Comparison of ENCODE assay signal across 15 cellular contexts in genomic region chr16:81263470-81264200, GRCh38. TPM values are rescaled to one million over a fixed set of nuclear protein-coding genes. Genes with fewer than 3 reads are reported as not detected.
DNase-seq lines count a peak whose midpoint lies in the region; ATAC-seq, FAIRE-seq and TF ChIP-seq lines count a peak whose summit lies in the region.
"Had no signal": no experiment of that assay in that cellular context is flagged by ENCODE, and none has a peak within 500 bp of the region (broad histone marks: within the 10 kb centered on the region; RNA-seq: fewer than 3 reads in every experiment).

No MANE protein-coding gene starts in this region.

- no TSS peak for BruUV-seq in OCI-LY7 (replicated peaks; lab: Mats Ljungman, UMichigan)

- H3K9me3 Mint-ChIP-seq in activated naive CD8-positive, alpha-beta T cell treated with anti-CD3 and anti-CD28 coated beads for 36 hours = no peaks in the 10 kb centered on the region
- H3K9me3 Mint-ChIP-seq in CD4-positive, alpha-beta T cell = no peaks in the 10 kb centered on the region
- H3K9me3 Mint-ChIP-seq: T-helper 1 cell treated with Interleukin-12 subunit alpha and Interleukin-12 subunit beta and Interleukin-4 antibody, amounts not matched to agents 30 μg/mL and 1 μg/mL, for 36 hours had no signal

- H3K79me2 ChIP-seq in OCI-LY7 (ENCODE audit: insufficient read depth, low read depth, low read length) = no peaks in the 10 kb centered on the region

- H3K36me3 ChIP-seq in BE2C (no peaks in the 10 kb centered on the region), OCI-LY7 (ENCODE audit: insufficient read depth, low read length) (no peaks in the 10 kb centered on the region), muscle layer of colon (ENCODE audit: insufficient read depth, low read length) (no peaks in the 10 kb centered on the region)

- no peak overlapping the region for H3K9ac ChIP-seq in muscle layer of colon (ENCODE audit: low read length)

- no peak overlapping the region for H3K4me2 ChIP-seq in OCI-LY7 (ENCODE audit: low read length)

- no peaks in the 10 kb centered on the region for H3K9me2 ChIP-seq in OCI-LY7 (ENCODE audit: insufficient read depth, low read length)

- H3K27ac Mint-ChIP-seq in activated naive CD8-positive, alpha-beta T cell treated with anti-CD3 and anti-CD28 coated beads for 36 hours = no peak overlapping the region
- no peak overlapping the region for H3K27ac Mint-ChIP-seq in CD4-positive, alpha-beta T cell
- H3K27ac Mint-ChIP-seq: activated CD4-positive, alpha-beta T cell treated with anti-CD3 and anti-CD28 coated beads, Interleukin-2, amount 10 ng/mL, durations not matched to agents 7 days and 5 days; activated T-helper 17 cell treated with anti-CD3 and anti-CD28 coated beads, Interleukin-2, amount 50 U/mL, for 72 hours; T-helper 1 cell treated with Interleukin-12 subunit alpha and Interleukin-12 subunit beta and Interleukin-4 antibody, amounts not matched to agents 30 μg/mL and 1 μg/mL, for 36 hours had no signal

- H3K27ac ChIP-seq in OCI-LY7 (ENCODE audit: low read depth, low read length, poor library complexity, severe bottlenecking) = no peak overlapping the region
- H3K27ac ChIP-seq in muscle layer of colon (ENCODE audit: low read depth, low read length) = peak overlapping the region; percentile 41
- no peak overlapping the region for H3K27ac ChIP-seq in CD4-positive, alpha-beta T cell (ENCODE audit: low read depth, low read length)
- H3K27ac ChIP-seq: epithelial cell of prostate had no signal

- POLR2A ChIA-PET in OCI-LY7 (lab: Charles Lee) = no interaction called here
- POLR2A ChIA-PET in CD4-positive, alpha-beta T cell (lab: Charles Lee) = no interaction called here

- H3K4me3 ChIP-seq in BE2C (ENCODE audit: low read depth, low read length) (no peak overlapping the region), OCI-LY7 (ENCODE audit: low read depth, low read length, poor library complexity, severe bottlenecking) (no peak overlapping the region), muscle layer of colon (ENCODE audit: low read depth in 1 of 2, low read length in 2 of 2) (no peak overlapping the region)

- in situ Hi-C loops in GM13977 (cut with MboI; ENCODE audit: low pct_unique_long_range_greater_than_20kb, low sequenced_read_pairs, unreplicated experiment) = no loop called here

- H3K4me3 Mint-ChIP-seq in activated naive CD8-positive, alpha-beta T cell treated with anti-CD3 and anti-CD28 coated beads for 36 hours = no peak overlapping the region
- H3K4me3 Mint-ChIP-seq in CD4-positive, alpha-beta T cell = no peak overlapping the region
- H3K4me3 Mint-ChIP-seq: activated CD4-positive, alpha-beta T cell treated with anti-CD3 and anti-CD28 coated beads, Interleukin-2, amount 10 ng/mL, durations not matched to agents 7 days and 5 days; activated T-helper 17 cell treated with anti-CD3 and anti-CD28 coated beads, Interleukin-2, amount 50 U/mL, for 72 hours; T-helper 1 cell treated with Interleukin-12 subunit alpha and Interleukin-12 subunit beta and Interleukin-4 antibody, amounts not matched to agents 30 μg/mL and 1 μg/mL, for 36 hours had no signal

- no peaks in the 10 kb centered on the region; the same call in 1 of the 2 replicates for H3K9me3 ChIP-seq in BE2C
- no peaks in the 10 kb centered on the region for H3K9me3 ChIP-seq in OCI-LY7 (ENCODE audit: low read length)
- H3K9me3 ChIP-seq in muscle layer of colon (ENCODE audit: low read length) = no peaks in the 10 kb centered on the region
- H3K9me3 ChIP-seq in CD4-positive, alpha-beta T cell (ENCODE audit: control insufficient read depth, low read length) = no peaks in the 10 kb centered on the region

- no peaks in the 10 kb centered on the region for H3K36me3 Mint-ChIP-seq in activated naive CD8-positive, alpha-beta T cell treated with anti-CD3 and anti-CD28 coated beads for 36 hours
- no peaks in the 10 kb centered on the region for H3K36me3 Mint-ChIP-seq in CD4-positive, alpha-beta T cell (ENCODE audit: low read depth)

- TF ChIP-seq CTCF in BE2C (IDR thresholded peaks at IDR 0.05; ENCODE audit: low read depth, low read length) (peak; percentile 43), OCI-LY7 (conservative IDR thresholded peaks at IDR 0.05; ENCODE audit: low read length) (peak; percentile 21; the same call in 1 of the 2 replicates), GM13977 (IDR thresholded peaks at IDR 0.05; ENCODE audit: extremely low read depth, insufficient read depth, missing control alignments) (no peak)
- no peak for TF ChIP-seq CTCF in CD4-positive, alpha-beta T cell (IDR thresholded peaks at IDR 0.05)

- H3K4me1 Mint-ChIP-seq in activated naive CD8-positive, alpha-beta T cell treated with anti-CD3 and anti-CD28 coated beads for 36 hours = peaks cover 4% of the 10 kb centered on the region
- H3K4me1 Mint-ChIP-seq in CD4-positive, alpha-beta T cell (ENCODE audit: low read depth) = no peaks in the 10 kb centered on the region

- H2AFZ ChIP-seq in OCI-LY7 (ENCODE audit: low read length) = no peak overlapping the region

- FAIRE-seq in endometrium (lab: Jason Lieb, UNC) = peak; percentile 12

- no peak for DNase-seq in BE2C
- no peak for DNase-seq in OCI-LY7 (ENCODE audit: low spot score)
- DNase-seq in activated naive CD8-positive, alpha-beta T cell treated with anti-CD3 and anti-CD28 coated beads for 36 hours = no peak
- no peak for DNase-seq in NCI-H524 treated with DMSO at 0.1 percent for 48 hours (lab: John Stamatoyannopoulos, UW)
- DNase-seq in CD4-positive, alpha-beta T cell = no peak
- no peak for DNase-seq in GM13977 (ENCODE audit: low spot score)
- DNase-seq: activated CD4-positive, alpha-beta T cell treated with anti-CD3 and anti-CD28 coated beads, Interleukin-2, amount 10 ng/mL, durations not matched to agents 7 days and 5 days; caudate nucleus; DMS153; OCI-M1 had no signal

- peaks cover 5% of the 10 kb centered on the region for H3K27me3 Mint-ChIP-seq in activated naive CD8-positive, alpha-beta T cell treated with anti-CD3 and anti-CD28 coated beads for 36 hours
- H3K27me3 Mint-ChIP-seq in CD4-positive, alpha-beta T cell = no peaks in the 10 kb centered on the region
- H3K27me3 Mint-ChIP-seq: activated CD4-positive, alpha-beta T cell treated with anti-CD3 and anti-CD28 coated beads, Interleukin-2, amount 10 ng/mL, durations not matched to agents 7 days and 5 days had no signal

- H3K27me3 ChIP-seq in BE2C (no peaks in the 10 kb centered on the region), muscle layer of colon (ENCODE audit: control insufficient read depth in 1 of 2, insufficient read depth in 2 of 2, low read length in 2 of 2) (no peaks in the 10 kb centered on the region)
- H3K27me3 ChIP-seq in CD4-positive, alpha-beta T cell (ENCODE audit: control insufficient read depth, insufficient read depth, low read length) = no peaks in the 10 kb centered on the region

- ATAC-seq in CD4-positive, alpha-beta T cell (ENCODE audit: poor library complexity) = no peak
- ATAC-seq: activated T-helper 17 cell treated with anti-CD3 and anti-CD28 coated beads, Interleukin-2, amount 50 U/mL, for 72 hours had no signal

- intact Hi-C loops in OCI-LY7 (cut with micrococcal nuclease; ENCODE audit: unreplicated experiment) = no loop called here
- intact Hi-C loops in CD4-positive, alpha-beta T cell (cut with DNase I, micrococcal nuclease) = loop anchor here in 1 of 2 experiments (5.0 kb wide), 1 partner anchor 474 kb away; no protein-coding TSS in a partner anchor

- H4K20me1 ChIP-seq in OCI-LY7 (ENCODE audit: insufficient read depth, low read length) = no peaks in the 10 kb centered on the region

- H3K4me1 ChIP-seq in BE2C (peaks cover 5% of the 10 kb centered on the region; the same call in 1 of the 2 replicates), OCI-LY7 (ENCODE audit: insufficient read depth, low read length, poor library complexity, severe bottlenecking) (no peaks in the 10 kb centered on the region), muscle layer of colon (ENCODE audit: insufficient read depth, low read length) (peaks cover 41% of the 10 kb centered on the region)

- CTCF ChIA-PET in OCI-LY7 (lab: Charles Lee; ENCODE audit: unreplicated experiment) = no interaction called here
- CTCF ChIA-PET in CD4-positive, alpha-beta T cell (lab: Charles Lee) = no interaction called here

RNA-seq across cellular contexts. Expression of gene BCO1, which starts 25.1 kb away (rescaled TPM):
- not detected for polyA plus RNA-seq in BE2C (2012; ENCODE audit: insufficient read depth, insufficient read length, low read depth)
- total RNA-seq in OCI-LY7 (2014; rRNA removed; shearing (Covaris generic)) = not detected in 2 replicates
- total RNA-seq in OCI-LY7 (2022) = not detected in 2 replicates
- total RNA-seq in activated naive CD8-positive, alpha-beta T cell treated with anti-CD3 and anti-CD28 coated beads for 36 hours = not detected
- not detected for total RNA-seq in CD4-positive, alpha-beta T cell
- total RNA-seq: activated CD4-positive, alpha-beta T cell treated with anti-CD3 and anti-CD28 coated beads, Interleukin-2, amount 10 ng/mL, durations not matched to agents 7 days and 5 days; activated T-helper 17 cell treated with anti-CD3 and anti-CD28 coated beads, Interleukin-2, amount 50 U/mL, for 72 hours had no signal

RNA-seq across cellular contexts. Expression of gene GAN, which starts 51.1 kb away (rescaled TPM):
- 1.8 TPM for polyA plus RNA-seq in BE2C (2012; ENCODE audit: insufficient read depth, insufficient read length, low read depth)
- 5.1 and 6.2 TPM in 2 replicates for total RNA-seq in OCI-LY7 (2014; rRNA removed; shearing (Covaris generic))
- total RNA-seq in OCI-LY7 (2022) = 10.5 and 14.2 TPM in 2 replicates
- total RNA-seq in activated naive CD8-positive, alpha-beta T cell treated with anti-CD3 and anti-CD28 coated beads for 36 hours = 10 to 100 TPM in 1 of 2 experiments, 1 to 10 TPM in 1; 10.0 to 10.7 TPM
- 1 to 10 TPM; 4.5 to 4.7 TPM for total RNA-seq in CD4-positive, alpha-beta T cell

Comparison
In these comparisons a context has a peak if more than half of its experiments do, and no peak if none do; other contexts are left out.
1. CTCF ChIP-seq: peak in BE2C (single experiment) and OCI-LY7 (single experiment); none in CD4-positive, alpha-beta T cell (single experiment) and GM13977 (single experiment).